8 cellular contexts compared by ENCODE assay signal in genomic region chr5:96714951-96715451, GRCh38. TPM values are rescaled to one million over a fixed set of nuclear protein-coding genes. Genes with fewer than 3 reads are reported as not detected.
DNase-seq lines count a peak whose midpoint lies in the region; ATAC-seq and TF ChIP-seq lines count a peak whose summit lies in the region.

No MANE protein-coding gene starts in this region.

- H3K36me3 Mint-ChIP-seq in activated CD8-positive, alpha-beta T cell treated with anti-CD3 and anti-CD28 coated beads for 36 hours (ENCODE audit: low read depth), result peaks cover 9% of the 10 kb centered on the region

- intact Hi-C loops in activated CD8-positive, alpha-beta T cell treated with anti-CD3 and anti-CD28 coated beads for 36 hours (cut with micrococcal nuclease), result no loop called here
- intact Hi-C loops in Right ventricle myocardium superior (cut with DNase I), result no loop called here
- intact Hi-C loops in sigmoid colon (cut with DNase I), result no loop called here

- H3K27me3 Mint-ChIP-seq in activated CD8-positive, alpha-beta T cell treated with anti-CD3 and anti-CD28 coated beads for 36 hours, result no peaks in the 10 kb centered on the region

- H3K27ac ChIP-seq in sigmoid colon, result peak overlapping the region; percentile 52 to 75 (median 63)

- WGBS in sigmoid colon, 2 donors, result 1 to 23% methylated on average over 2 of the region's 2 CpGs

- POLR2A ChIA-PET in activated CD8-positive, alpha-beta T cell treated with anti-CD3 and anti-CD28 coated beads for 36 hours (lab: Charles Lee), result interaction anchor here (1.1 kb wide), 1 partner anchor 12 kb away, joined by 6 read pairs; no protein-coding TSS in a partner anchor

- no peak overlapping the region for H3K4me3 ChIP-seq in sigmoid colon

- H3K9me3 Mint-ChIP-seq in activated CD8-positive, alpha-beta T cell treated with anti-CD3 and anti-CD28 coated beads for 36 hours, result no peaks in the 10 kb centered on the region

- no peak overlapping the region for H3K4me3 Mint-ChIP-seq in activated CD8-positive, alpha-beta T cell treated with anti-CD3 and anti-CD28 coated beads for 36 hours

- no peaks in the 10 kb centered on the region for H3K27me3 ChIP-seq in sigmoid colon

- peak in 2 of 4 donors; percentile 78 to 81 for TF ChIP-seq EP300 in sigmoid colon (IDR thresholded peaks at IDR 0.05)

- H3K4me1 ChIP-seq in sigmoid colon, result peaks cover 0 to 70% (median 43%) of the 10 kb centered on the region in 4 donors

- peak; percentile 77 for ATAC-seq in activated CD8-positive, alpha-beta T cell treated with anti-CD3 and anti-CD28 coated beads for 36 hours
- ATAC-seq in Right ventricle myocardium superior (ENCODE audit: poor library complexity), result peak; percentile 85

- H3K27ac Mint-ChIP-seq in activated CD8-positive, alpha-beta T cell treated with anti-CD3 and anti-CD28 coated beads for 36 hours, result peak overlapping the region; percentile 39

- DNase-seq in activated gamma-delta T cell treated with Interleukin-2 at 50 U/mL for 16 hours, result peak; percentile 28
- DNase-seq in activated gamma-delta T cell (lab: John Stamatoyannopoulos, UW), result no peak
- peak; percentile 46 for DNase-seq in HuH-7 (ENCODE audit: low spot score)
- DNase-seq in activated CD8-positive, alpha-beta T cell treated with anti-CD3 and anti-CD28 coated beads for 36 hours, result peak; percentile 56
- no peak for DNase-seq in Right ventricle myocardium superior
- DNase-seq in sigmoid colon, result peak; percentile 73
- no peak for DNase-seq in NCI-H146 treated with DMSO at 0.1 percent for 48 hours (lab: John Stamatoyannopoulos, UW; ENCODE audit: unreplicated experiment)
- no peak for DNase-seq in NCI-H2081 treated with DMSO at 0.1 percent for 48 hours (lab: John Stamatoyannopoulos, UW)

- H3K36me3 ChIP-seq in sigmoid colon, result no peaks in the 10 kb centered on the region

- no peak for TF ChIP-seq POLR2A in sigmoid colon (IDR thresholded peaks at IDR 0.05)

- peaks cover 18% of the 10 kb centered on the region for H3K4me1 Mint-ChIP-seq in activated CD8-positive, alpha-beta T cell treated with anti-CD3 and anti-CD28 coated beads for 36 hours (ENCODE audit: low read depth)

- CTCF ChIA-PET in activated CD8-positive, alpha-beta T cell treated with anti-CD3 and anti-CD28 coated beads for 36 hours (lab: Charles Lee), result interaction anchor here (0.7 to 0.9 kb wide), 4 partner anchors 13 to 81 kb away, joined by 3 to 4 read pairs (median 3); no protein-coding TSS in a partner anchor

- no peak for TF ChIP-seq CTCF in activated CD8-positive, alpha-beta T cell treated with anti-CD3 and anti-CD28 coated beads for 36 hours (IDR thresholded peaks at IDR 0.05)
- TF ChIP-seq CTCF in sigmoid colon (IDR thresholded peaks at IDR 0.05), result no peak

- no peaks in the 10 kb centered on the region for H3K9me3 ChIP-seq in sigmoid colon

RNA-seq across cellular contexts. Expression of gene CAST, which starts 52.8 kb away (rescaled TPM):
- 100 to 1,000 TPM; 124 to 131 TPM for total RNA-seq in activated CD8-positive, alpha-beta T cell treated with anti-CD3 and anti-CD28 coated beads for 36 hours
- total RNA-seq in Right ventricle myocardium superior, result 501 TPM
- 100 to 1,000 TPM; 225 to 348 (median 247) TPM for total RNA-seq in sigmoid colon
- polyA plus RNA-seq in sigmoid colon, result 100 to 1,000 TPM; 138 to 151 (median 147) TPM

Comparison
In these comparisons a context has a peak if more than half of its experiments do, and no peak if none do; other contexts are left out.
1. DNase-seq: peak in activated gamma-delta T cell treated with Interleukin-2 at 50 U/mL for 16 hours (single experiment), HuH-7 (single experiment), activated CD8-positive, alpha-beta T cell treated with anti-CD3 and anti-CD28 coated beads for 36 hours (single experiment) and sigmoid colon (single experiment); none in activated gamma-delta T cell (single experiment), Right ventricle myocardium superior (single experiment), NCI-H146 treated with DMSO at 0.1 percent for 48 hours (single experiment) and NCI-H2081 treated with DMSO at 0.1 percent for 48 hours (single experiment).